ENCODE assay signal across 12 cellular contexts in genomic region chr14:55373784-55374725, GRCh38. TPM values are rescaled to one million over a fixed set of nuclear protein-coding genes. Genes with fewer than 3 reads are reported as not detected.
DNase-seq lines count a peak whose midpoint lies in the region; ATAC-seq and TF ChIP-seq lines count a peak whose summit lies in the region.
"Had no signal": no experiment of that assay in that cellular context is flagged by ENCODE, and none has a peak within 500 bp of the region (broad histone marks: within the 10 kb centered on the region; RNA-seq: fewer than 3 reads in every experiment).

No MANE protein-coding gene starts in this region.

- 82 to 94% (median 84%) methylated on average over 5 of the region's 5 CpGs for WGBS in ovary, 3 donors

- H3K9me3 ChIP-seq in RWPE2 (ENCODE audit: severe bottlenecking) (no peaks in the 10 kb centered on the region), ovary (no peaks in the 10 kb centered on the region)
- H3K9me3 ChIP-seq: BLaER1 treated with 17β-estradiol and CSF1 and Interleukin-3, amounts not matched to agents 10 nM and 100 nM; body of pancreas; sigmoid colon; tibial nerve had no signal

- no peaks in the 10 kb centered on the region for H3K27me3 Mint-ChIP-seq in stimulated activated naive CD8-positive, alpha-beta T cell treated with anti-CD3 and anti-CD28 coated beads, Interleukin-15, Interleukin-2, amounts not matched to agents 100 ng/mL and 50 ng/mL, for 24 hours

- peaks cover 58% of the 10 kb centered on the region for H3K36me3 Mint-ChIP-seq in stimulated activated naive CD8-positive, alpha-beta T cell treated with anti-CD3 and anti-CD28 coated beads, Interleukin-15, Interleukin-2, amounts not matched to agents 100 ng/mL and 50 ng/mL, for 24 hours (ENCODE audit: low read depth)

- peaks cover 56% of the 10 kb centered on the region for H3K4me1 Mint-ChIP-seq in stimulated activated naive CD8-positive, alpha-beta T cell treated with anti-CD3 and anti-CD28 coated beads, Interleukin-15, Interleukin-2, amounts not matched to agents 100 ng/mL and 50 ng/mL, for 24 hours (ENCODE audit: low read depth)

- H3K4me1 ChIP-seq in RWPE2 (ENCODE audit: insufficient read depth, poor library complexity, severe bottlenecking) (no peaks in the 10 kb centered on the region), ovary (ENCODE audit: insufficient read depth) (no peaks in the 10 kb centered on the region)
- H3K4me1 ChIP-seq: body of pancreas, sigmoid colon, tibial nerve had no signal

- TF ChIP-seq EP300 in ovary (IDR thresholded peaks at IDR 0.05) = no peak

- H3K4me3 Mint-ChIP-seq in stimulated activated naive CD8-positive, alpha-beta T cell treated with anti-CD3 and anti-CD28 coated beads, Interleukin-15, Interleukin-2, amounts not matched to agents 100 ng/mL and 50 ng/mL, for 24 hours = peak overlapping the region; percentile 82

- H3K9me3 Mint-ChIP-seq in stimulated activated naive CD8-positive, alpha-beta T cell treated with anti-CD3 and anti-CD28 coated beads, Interleukin-15, Interleukin-2, amounts not matched to agents 100 ng/mL and 50 ng/mL, for 24 hours = no peaks in the 10 kb centered on the region

- peak; percentile 28 for DNase-seq in stimulated activated CD4-positive, alpha-beta T cell treated with anti-CD3 and anti-CD28 coated beads, Interleukin-15, amount 100 ng/mL, for 24 hours
- DNase-seq in stimulated activated CD4-positive, alpha-beta T cell treated with anti-CD3 and anti-CD28 coated beads, Interleukin-2, amount 100 ng/mL, for 48 hours = no peak
- DNase-seq in RWPE2 (ENCODE audit: low spot score) (no peak), choroid plexus epithelial cell (ENCODE audit: low read depth) (peak; percentile 68), ovary (no peak), putamen (ENCODE audit: low spot score) (no peak), GOT3 (lab: John Stamatoyannopoulos, UW) (no peak)
- DNase-seq: body of pancreas, sigmoid colon had no signal

- no peaks in the 10 kb centered on the region for H3K27me3 ChIP-seq in RWPE2 (ENCODE audit: insufficient read depth, poor library complexity, severe bottlenecking)
- H3K27me3 ChIP-seq in ovary = no peaks in the 10 kb centered on the region
- H3K27me3 ChIP-seq: BLaER1 treated with 17β-estradiol and CSF1 and Interleukin-3, amounts not matched to agents 10 nM and 100 nM; body of pancreas; sigmoid colon; tibial nerve had no signal

- H3K27ac Mint-ChIP-seq in stimulated activated naive CD8-positive, alpha-beta T cell treated with anti-CD3 and anti-CD28 coated beads, Interleukin-15, Interleukin-2, amounts not matched to agents 100 ng/mL and 50 ng/mL, for 24 hours = peak overlapping the region; percentile 95

- TF ChIP-seq CTCF in RWPE2 (IDR thresholded peaks at IDR 0.05; ENCODE audit: poor library complexity, severe bottlenecking) (no peak), choroid plexus epithelial cell (conservative IDR thresholded peaks at IDR 0.05; ENCODE audit: low read depth, low read length) (no peak), ovary (IDR thresholded peaks at IDR 0.05) (no peak)

- peak; percentile 66 for ATAC-seq in RWPE2 (ENCODE audit: low read depth)
- ATAC-seq: body of pancreas had no signal

- H3K27ac ChIP-seq in RWPE2 (ENCODE audit: poor library complexity, severe bottlenecking) = no peak overlapping the region
- H3K27ac ChIP-seq in ovary = no peak overlapping the region
- H3K27ac ChIP-seq: BLaER1 treated with 17β-estradiol and CSF1 and Interleukin-3, amounts not matched to agents 10 nM and 100 nM; body of pancreas; sigmoid colon; tibial nerve had no signal

- intact Hi-C loops in ovary (cut with DNase I) = loop anchor here in 1 of 4 donors (5.0 kb wide), 1 partner anchor 787 kb away; no protein-coding TSS in a partner anchor

- TF ChIP-seq POLR2A in ovary (IDR thresholded peaks at IDR 0.05) = no peak

- H3K36me3 ChIP-seq in RWPE2 (ENCODE audit: low read depth) (peaks cover 44% of the 10 kb centered on the region), ovary (no peaks in the 10 kb centered on the region)

- H3K4me3 ChIP-seq in RWPE2 (ENCODE audit: severe bottlenecking) = no peak overlapping the region
- H3K4me3 ChIP-seq in choroid plexus epithelial cell (ENCODE audit: low read depth, low read length) = no peak overlapping the region
- no peak overlapping the region for H3K4me3 ChIP-seq in ovary
- H3K4me3 ChIP-seq: BLaER1 treated with 17β-estradiol and CSF1 and Interleukin-3, amounts not matched to agents 10 nM and 100 nM; body of pancreas; sigmoid colon; tibial nerve had no signal

RNA-seq across cellular contexts. Expression of gene ATG14, which starts 37.6 kb away (rescaled TPM):
- 10 to 100 TPM in 6 of 7 donors, 1 to 10 TPM in 1; 9.5 to 15.6 (median 12.1) TPM for total RNA-seq in ovary
- polyA plus RNA-seq in ovary = 10 to 100 TPM; 10.4 to 22.5 TPM

Comparison
In these comparisons a context has a peak if more than half of its experiments do, and no peak if none do; other contexts are left out.
1. DNase-seq: peak in stimulated activated CD4-positive, alpha-beta T cell treated with anti-CD3 and anti-CD28 coated beads, Interleukin-15, amount 100 ng/mL, for 24 hours (single experiment) and choroid plexus epithelial cell (single experiment); none in stimulated activated CD4-positive, alpha-beta T cell treated with anti-CD3 and anti-CD28 coated beads, Interleukin-2, amount 100 ng/mL, for 48 hours (0 of 2), RWPE2 (single experiment), ovary (0 of 5), putamen (single experiment) and GOT3 (single experiment).